In genomic region chrX:81174286-81174685, GRCh38 we compare ENCODE assay signal across 8 cellular contexts.
DNase-seq lines count a peak whose midpoint lies in the region; TF ChIP-seq lines count a peak whose summit lies in the region.

No MANE protein-coding gene starts in this region.

- TF ChIP-seq CTCF in epithelial cell of esophagus (IDR thresholded peaks at IDR 0.05; ENCODE audit: insufficient read depth, low read depth, low read length, missing control alignments), result no peak
- peak; percentile 17 to 36 for TF ChIP-seq CTCF in tibial artery (IDR thresholded peaks at IDR 0.05)

- intact Hi-C loops in tibial artery (cut with DNase I; ENCODE audit: low total_unique reads), result no loop called here

- H3K36me3 ChIP-seq in tibial artery, result no peaks in the 10 kb centered on the region

- H3K27me3 ChIP-seq in tibial artery, result no peaks in the 10 kb centered on the region

- DNase-seq in SKM-1 treated with dmso at 0.1 percent for 144 hours (lab: John Stamatoyannopoulos, UW; ENCODE audit: unreplicated experiment) (peak; percentile 10), SKM-1 (lab: John Stamatoyannopoulos, UW; ENCODE audit: unreplicated experiment) (no peak), NCI-H1417 treated with DMSO at 0.1 percent for 48 hours (lab: John Stamatoyannopoulos, UW) (peak; percentile 1), epithelial cell of esophagus (ENCODE audit: low read depth) (peak; percentile 27), tibial artery (no peak), KG1 (lab: John Stamatoyannopoulos, UW) (no peak), NCI-H2171 (lab: John Stamatoyannopoulos, UW) (no peak), NCI-H187 (lab: John Stamatoyannopoulos, UW) (no peak)

- H3K4me3 ChIP-seq in epithelial cell of esophagus (ENCODE audit: low read length), result no peak overlapping the region
- no peak overlapping the region for H3K4me3 ChIP-seq in tibial artery

- H3K4me1 ChIP-seq in tibial artery, result no peaks in the 10 kb centered on the region

- H3K27ac ChIP-seq in tibial artery, result no peak overlapping the region

- no peaks in the 10 kb centered on the region for H3K9me3 ChIP-seq in tibial artery

Comparison
In these comparisons a context has a peak if more than half of its experiments do, and no peak if none do; other contexts are left out.
1. DNase-seq: peak in SKM-1 treated with dmso at 0.1 percent for 144 hours (single experiment), NCI-H1417 treated with DMSO at 0.1 percent for 48 hours (single experiment) and epithelial cell of esophagus (single experiment); none in SKM-1 (single experiment), tibial artery (0 of 2), KG1 (single experiment), NCI-H2171 (single experiment) and NCI-H187 (0 of 2).